Comparison of ENCODE assay signal across 10 cellular contexts in genomic region chr22:37098976-37099577, GRCh38. TPM values are rescaled to one million over a fixed set of nuclear protein-coding genes. Genes with fewer than 3 reads are reported as not detected.
DNase-seq lines count a peak whose midpoint lies in the region; ATAC-seq and TF ChIP-seq lines count a peak whose summit lies in the region.
"Had no signal": no experiment of that assay in that cellular context is flagged by ENCODE, and none has a peak within 500 bp of the region (broad histone marks: within the 10 kb centered on the region; RNA-seq: fewer than 3 reads in every experiment).

No MANE protein-coding gene starts in this region.

- H3K27ac ChIP-seq in MM.1S (ENCODE audit: low read length) (no peak overlapping the region), neuronal stem cell (replicated peaks; ENCODE audit: low read length) (no peak overlapping the region)

- H2BK120ac ChIP-seq in neuronal stem cell (ENCODE audit: low read depth, low read length): no peak overlapping the region

- H3K36me3 ChIP-seq in MM.1S (replicated peaks; ENCODE audit: insufficient read depth, low read length): no peaks in the 10 kb centered on the region
- no peaks in the 10 kb centered on the region for H3K36me3 ChIP-seq in neuronal stem cell (replicated peaks in 1 of 2; ENCODE audit: control insufficient read depth in 2 of 2, insufficient read depth in 2 of 2, low read length in 2 of 2)

- H3K18ac ChIP-seq in neuronal stem cell (ENCODE audit: low read length): no peak overlapping the region

- TF ChIP-seq CTCF in MM.1S (IDR thresholded peaks at IDR 0.05; ENCODE audit: low read length) (0 out of 2 replicates have a peak, but pooled peaks have one; percentile 11), astrocyte of the cerebellum (IDR thresholded peaks at IDR 0.05; ENCODE audit: low read depth, low read length, missing control alignments) (peak; percentile 15)

- no peak overlapping the region for H3K4me2 ChIP-seq in MM.1S (ENCODE audit: low read depth, low read length)
- H3K4me2 ChIP-seq in neuronal stem cell (ENCODE audit: insufficient read depth, low read length, poor library complexity, severe bottlenecking): no peak overlapping the region

- no peak overlapping the region for H2BK15ac ChIP-seq in neuronal stem cell (ENCODE audit: low read length)

- H4K91ac ChIP-seq in neuronal stem cell (ENCODE audit: low read depth, low read length, poor library complexity): no peak overlapping the region

- H3K9me3 ChIP-seq in MM.1S (replicated peaks; ENCODE audit: insufficient read depth, low read length) (no peaks in the 10 kb centered on the region), neuronal stem cell (replicated peaks in 1 of 2; ENCODE audit: control insufficient read depth in 2 of 2, insufficient read depth in 1 of 2, low read depth in 1 of 2, low read length in 2 of 2) (no peaks in the 10 kb centered on the region)

- H3K36me3 Mint-ChIP-seq in T-helper 1 cell treated with Interleukin-12 subunit alpha and Interleukin-12 subunit beta and Interleukin-4 antibody, amounts not matched to agents 30 μg/mL and 1 μg/mL, for 36 hours (ENCODE audit: low read depth): no peaks in the 10 kb centered on the region

- H3K4me1 Mint-ChIP-seq in T-helper 1 cell treated with Interleukin-12 subunit alpha and Interleukin-12 subunit beta and Interleukin-4 antibody, amounts not matched to agents 30 μg/mL and 1 μg/mL, for 36 hours (ENCODE audit: low read depth): peaks cover 29% of the 10 kb centered on the region

- H3K4me3 ChIP-seq in MM.1S (ENCODE audit: low read length): no peak overlapping the region
- no peak overlapping the region for H3K4me3 ChIP-seq in astrocyte of the cerebellum (ENCODE audit: low read depth, low read length)
- H3K4me3 ChIP-seq in neuronal stem cell (ENCODE audit: low read length in 2 of 2): no peak overlapping the region

- no peak overlapping the region for H3K4ac ChIP-seq in neuronal stem cell (ENCODE audit: low read length)

- H3K79me1 ChIP-seq in neuronal stem cell (ENCODE audit: low read depth, low read length): no peaks in the 10 kb centered on the region

- H3K27ac Mint-ChIP-seq in T-helper 1 cell treated with Interleukin-12 subunit alpha and Interleukin-12 subunit beta and Interleukin-4 antibody, amounts not matched to agents 30 μg/mL and 1 μg/mL, for 36 hours: peak overlapping the region; percentile 67

- no CpG with 5 or more reads among the region's 10 CpGs for WGBS in neuronal stem cell (ENCODE audit: extremely low coverage in 2 of 2, insufficient read length in 2 of 2, insufficient replicate concordance in 1 of 2), 2 donors

- H3K9ac ChIP-seq in MM.1S (ENCODE audit: low read length): no peak overlapping the region
- H3K9ac ChIP-seq in neuronal stem cell (ENCODE audit: low read depth, low read length, poor library complexity): no peak overlapping the region

- peak overlapping the region; percentile 42 for H3K14ac ChIP-seq in neuronal stem cell (ENCODE audit: low read length)

- no peaks in the 10 kb centered on the region for H3K9me2 ChIP-seq in MM.1S (replicated peaks; ENCODE audit: insufficient read depth, low read length)

- H4K20me1 ChIP-seq in MM.1S (ENCODE audit: insufficient read depth, low read length): no peaks in the 10 kb centered on the region

- no peak for DNase-seq in T-helper 1 cell
- no peak for DNase-seq in MM.1S
- no peak for DNase-seq in astrocyte of the cerebellum (ENCODE audit: low read depth)
- DNase-seq in neuronal stem cell (ENCODE audit: low spot score): no peak
- DNase-seq in amygdala (lab: John Stamatoyannopoulos, UW): no peak
- DNase-seq: activated CD4-positive, alpha-beta T cell treated with anti-CD3 and anti-CD28 coated beads for 48 hours; Karpas-422 had no signal

- H2AFZ ChIP-seq in MM.1S (ENCODE audit: low read length) (no peak overlapping the region), neuronal stem cell (ENCODE audit: low read length) (no peak overlapping the region)

- no peaks in the 10 kb centered on the region for H3K79me2 ChIP-seq in MM.1S (ENCODE audit: low read length)

- no peak overlapping the region for H2BK12ac ChIP-seq in neuronal stem cell (ENCODE audit: low read length)

- in situ Hi-C loops in astrocyte of the cerebellum (cut with HindIII; ENCODE audit: low sequenced_read_pairs): no loop called here

- ATAC-seq in HG03280 (IDR thresholded peaks at IDR 0.05; ENCODE audit: unreplicated experiment): no peak
- no peak for ATAC-seq in GM19023 (IDR thresholded peaks at IDR 0.05; ENCODE audit: unreplicated experiment)

- no peak overlapping the region for H4K8ac ChIP-seq in neuronal stem cell (ENCODE audit: low read depth, low read length)

- H2AK5ac ChIP-seq in neuronal stem cell (ENCODE audit: low read depth, low read length): peak overlapping the region; percentile 36

- H3K4me1 ChIP-seq in MM.1S (ENCODE audit: low read length) (no peaks in the 10 kb centered on the region), neuronal stem cell (ENCODE audit: control insufficient read depth in 2 of 2, insufficient read depth in 1 of 2, low read depth in 1 of 2, low read length in 2 of 2) (peaks cover 0 to 2% of the 10 kb centered on the region in 2 donors)

- H3K4me3 Mint-ChIP-seq in T-helper 1 cell treated with Interleukin-12 subunit alpha and Interleukin-12 subunit beta and Interleukin-4 antibody, amounts not matched to agents 30 μg/mL and 1 μg/mL, for 36 hours: no peak overlapping the region

- H3F3A ChIP-seq in MM.1S (ENCODE audit: insufficient read depth, low read length): no peaks in the 10 kb centered on the region

- H3K23ac ChIP-seq in neuronal stem cell (ENCODE audit: low read depth, low read length, poor library complexity): peak overlapping the region; percentile 22

- H3K27me3 ChIP-seq in MM.1S (replicated peaks; ENCODE audit: insufficient read depth, low read length) (peaks cover 99% of the 10 kb centered on the region), neuronal stem cell (ENCODE audit: control insufficient read depth in 3 of 3, insufficient read depth in 3 of 3, low read depth in 1 of 3, low read length in 3 of 3) (peaks cover 0 to 71% (median 6%) of the 10 kb centered on the region in 3 experiments)

- peaks cover 9% of the 10 kb centered on the region for H3K27me3 Mint-ChIP-seq in T-helper 1 cell treated with Interleukin-12 subunit alpha and Interleukin-12 subunit beta and Interleukin-4 antibody, amounts not matched to agents 30 μg/mL and 1 μg/mL, for 36 hours (ENCODE audit: low read depth)

- no peak overlapping the region for H2BK5ac ChIP-seq in neuronal stem cell (ENCODE audit: low read length)

- no peaks in the 10 kb centered on the region for H3K9me3 Mint-ChIP-seq in T-helper 1 cell treated with Interleukin-12 subunit alpha and Interleukin-12 subunit beta and Interleukin-4 antibody, amounts not matched to agents 30 μg/mL and 1 μg/mL, for 36 hours

RNA-seq across cellular contexts. Expression of gene TMPRSS6, which starts 10.4 kb away (rescaled TPM):
- polyA plus RNA-seq in neuronal stem cell (2013, experiment 1 of 2): 0.01 TPM
- polyA plus RNA-seq in neuronal stem cell (2013, experiment 2 of 2): not detected

RNA-seq across cellular contexts. Expression of gene KCTD17, which starts 47.5 kb away (rescaled TPM):
- 46.3 TPM for polyA plus RNA-seq in neuronal stem cell (2013, experiment 1 of 2)
- polyA plus RNA-seq in neuronal stem cell (2013, experiment 2 of 2): 47.4 TPM

RNA-seq across cellular contexts. Expression of gene IL2RB, which starts 50.6 kb away (rescaled TPM):
- polyA plus RNA-seq in neuronal stem cell (2013, experiment 1 of 2): 0.47 TPM
- 0.43 TPM for polyA plus RNA-seq in neuronal stem cell (2013, experiment 2 of 2)
